Comparison of ENCODE assay signal across 8 cellular contexts in genomic region chr12:22046090-22046967, GRCh38. TPM values are rescaled to one million over a fixed set of nuclear protein-coding genes. Genes with fewer than 3 reads are reported as not detected.
DNase-seq lines count a peak whose midpoint lies in the region; ATAC-seq and TF ChIP-seq lines count a peak whose summit lies in the region.

TSS of gene CMAS (plus strand) at chr12:22046218. CDS start at chr12:22046304, 86 bp downstream.

- no peak for TF ChIP-seq RAD21 in Ishikawa (IDR thresholded peaks at IDR 0.05; ENCODE audit: low read depth)

- no peaks in the 10 kb centered on the region for H3K27me3 Mint-ChIP-seq in activated T-helper 2 cell treated with anti-CD3 and anti-CD28 coated beads, Interferon-gamma antibody, Interleukin-2, Interleukin-4, amounts not matched to agents 10 μg/mL and 5 μg/mL and 100 μg/mL, durations not matched to agents 14 hours and 24 hours and 36 hours (ENCODE audit: low read depth)
- no peaks in the 10 kb centered on the region for H3K27me3 Mint-ChIP-seq in nephron (ENCODE audit: low read depth)
- H3K27me3 Mint-ChIP-seq in stimulated activated naive CD8-positive, alpha-beta T cell treated with anti-CD3 and anti-CD28 coated beads, Interleukin-15, Interleukin-2, amounts not matched to agents 100 ng/mL and 50 ng/mL, for 24 hours = no peaks in the 10 kb centered on the region

- peaks cover 45% of the 10 kb centered on the region for H3K4me1 Mint-ChIP-seq in activated T-helper 2 cell treated with anti-CD3 and anti-CD28 coated beads, Interferon-gamma antibody, Interleukin-2, Interleukin-4, amounts not matched to agents 10 μg/mL and 5 μg/mL and 100 μg/mL, durations not matched to agents 14 hours and 24 hours and 36 hours (ENCODE audit: low read depth)
- peaks cover 30% of the 10 kb centered on the region for H3K4me1 Mint-ChIP-seq in nephron
- peaks cover 48% of the 10 kb centered on the region for H3K4me1 Mint-ChIP-seq in stimulated activated naive CD8-positive, alpha-beta T cell treated with anti-CD3 and anti-CD28 coated beads, Interleukin-15, Interleukin-2, amounts not matched to agents 100 ng/mL and 50 ng/mL, for 24 hours (ENCODE audit: low read depth)

- DNase-seq in DMS79 treated with DMSO at 0.1 percent for 48 hours (lab: John Stamatoyannopoulos, UW) (peak; percentile 68), RPMI7951 (ENCODE audit: low read depth) (peak; percentile 69), fibroblast of pulmonary artery (ENCODE audit: low read depth) (peak; percentile 69)
- DNase-seq in activated T-helper 2 cell treated with anti-CD3 and anti-CD28 coated beads, Interferon-gamma antibody, Interleukin-2, Interleukin-4, amounts not matched to agents 10 μg/mL and 5 μg/mL and 100 μg/mL, durations not matched to agents 14 hours and 24 hours and 36 hours (ENCODE audit: low spot score) = peak; percentile 64

- H3K4me3 Mint-ChIP-seq in activated T-helper 2 cell treated with anti-CD3 and anti-CD28 coated beads, Interferon-gamma antibody, Interleukin-2, Interleukin-4, amounts not matched to agents 10 μg/mL and 5 μg/mL and 100 μg/mL, durations not matched to agents 14 hours and 24 hours and 36 hours (ENCODE audit: low read depth) = peak within 1 kb of the TSS; percentile 95
- peak within 1 kb of the TSS; percentile 95 to 99 (median 97) for H3K4me3 Mint-ChIP-seq in nephron
- peak within 1 kb of the TSS; percentile 93 for H3K4me3 Mint-ChIP-seq in stimulated activated naive CD8-positive, alpha-beta T cell treated with anti-CD3 and anti-CD28 coated beads, Interleukin-15, Interleukin-2, amounts not matched to agents 100 ng/mL and 50 ng/mL, for 24 hours

- ATAC-seq in GM21619 (IDR thresholded peaks at IDR 0.05; ENCODE audit: unreplicated experiment) = peak; percentile 80

- no peak; the same call in 1 of the 2 replicates for TF ChIP-seq EP300 in Ishikawa (IDR thresholded peaks at IDR 0.05; ENCODE audit: borderline replicate concordance)

- TF ChIP-seq CTCF in fibroblast of pulmonary artery (IDR thresholded peaks at IDR 0.05; ENCODE audit: low read length, missing control alignments) (no peak), nephron (IDR thresholded peaks at IDR 0.05; ENCODE audit: unreplicated experiment in 3 of 3) (no peak)

- H3K4me3 ChIP-seq in fibroblast of pulmonary artery (replicated peaks; ENCODE audit: low read depth, low read length) = peak within 1 kb of the TSS; percentile 90

- no peaks in the 10 kb centered on the region for H3K9me3 Mint-ChIP-seq in activated T-helper 2 cell treated with anti-CD3 and anti-CD28 coated beads, Interferon-gamma antibody, Interleukin-2, Interleukin-4, amounts not matched to agents 10 μg/mL and 5 μg/mL and 100 μg/mL, durations not matched to agents 14 hours and 24 hours and 36 hours
- H3K9me3 Mint-ChIP-seq in nephron = no peaks in the 10 kb centered on the region
- no peaks in the 10 kb centered on the region for H3K9me3 Mint-ChIP-seq in stimulated activated naive CD8-positive, alpha-beta T cell treated with anti-CD3 and anti-CD28 coated beads, Interleukin-15, Interleukin-2, amounts not matched to agents 100 ng/mL and 50 ng/mL, for 24 hours

- intact Hi-C loops in activated T-helper 2 cell treated with anti-CD3 and anti-CD28 coated beads, Interferon-gamma antibody, Interleukin-2, Interleukin-4, amounts not matched to agents 10 μg/mL and 5 μg/mL and 100 μg/mL, durations not matched to agents 14 hours and 24 hours and 36 hours (cut with micrococcal nuclease) = loop anchor here (1.0 to 10.0 kb wide), 5 partner anchors 288 to 592 kb away; partner anchors contain the start of genes C2CD5, ETNK1 and ST8SIA1

- H3K27ac Mint-ChIP-seq in activated T-helper 2 cell treated with anti-CD3 and anti-CD28 coated beads, Interferon-gamma antibody, Interleukin-2, Interleukin-4, amounts not matched to agents 10 μg/mL and 5 μg/mL and 100 μg/mL, durations not matched to agents 14 hours and 24 hours and 36 hours = peak within 1 kb of the TSS; percentile 87
- H3K27ac Mint-ChIP-seq in nephron = peak within 1 kb of the TSS; percentile 75 to 96 (median 92)
- peak within 1 kb of the TSS; percentile 82 for H3K27ac Mint-ChIP-seq in stimulated activated naive CD8-positive, alpha-beta T cell treated with anti-CD3 and anti-CD28 coated beads, Interleukin-15, Interleukin-2, amounts not matched to agents 100 ng/mL and 50 ng/mL, for 24 hours

- H3K36me3 Mint-ChIP-seq in activated T-helper 2 cell treated with anti-CD3 and anti-CD28 coated beads, Interferon-gamma antibody, Interleukin-2, Interleukin-4, amounts not matched to agents 10 μg/mL and 5 μg/mL and 100 μg/mL, durations not matched to agents 14 hours and 24 hours and 36 hours (ENCODE audit: low read depth) = peaks cover 21% of the 10 kb centered on the region
- H3K36me3 Mint-ChIP-seq in nephron (ENCODE audit: low read depth) = peaks cover 14% of the 10 kb centered on the region
- H3K36me3 Mint-ChIP-seq in stimulated activated naive CD8-positive, alpha-beta T cell treated with anti-CD3 and anti-CD28 coated beads, Interleukin-15, Interleukin-2, amounts not matched to agents 100 ng/mL and 50 ng/mL, for 24 hours (ENCODE audit: low read depth) = peaks cover 14% of the 10 kb centered on the region

TF ChIP-seq in Ishikawa, 13 proteins besides CTCF, POLR2A, EP300 and RAD21:
- no peak for TF ChIP-seq CEBPB (IDR thresholded peaks at IDR 0.05)
- peak; percentile 88 for TF ChIP-seq EGR1 (IDR thresholded peaks at IDR 0.05)
- peak; percentile 57; the same call in 1 of the 2 replicates for TF ChIP-seq MAX (IDR thresholded peaks at IDR 0.05)
- TF ChIP-seq REST (IDR thresholded peaks at IDR 0.05; ENCODE audit: low read depth) = peak; percentile 71
- TF ChIP-seq TAF1 (IDR thresholded peaks at IDR 0.05; ENCODE audit: low read depth) = peak; percentile 69
- TF ChIP-seq YY1 (IDR thresholded peaks at IDR 0.05; ENCODE audit: low read depth) = peak; percentile 55; the same call in 1 of the 2 replicates
- TF ChIP-seq TCF12 (IDR thresholded peaks at IDR 0.05; ENCODE audit: low read depth) = no peak
TF ChIP-seq in Ishikawa: peak in this region for 5.

RNA-seq across cellular contexts. Expression of gene CMAS, which starts in this region (rescaled TPM):
- 26.0 and 32.0 TPM in 2 replicates for total RNA-seq in RPMI7951 (2014; rRNA removed; shearing (Covaris generic))
- total RNA-seq in activated T-helper 2 cell treated with anti-CD3 and anti-CD28 coated beads, Interferon-gamma antibody, Interleukin-2, Interleukin-4, amounts not matched to agents 10 μg/mL and 5 μg/mL and 100 μg/mL, durations not matched to agents 14 hours and 24 hours and 36 hours = 36.2 and 37.7 TPM in 2 replicates

Comparison
In these comparisons a context has a peak if more than half of its experiments do, and no peak if none do; other contexts are left out.
1. Peak in every context shown above with its lines: DNase-seq, ATAC-seq and H3K4me3 ChIP-seq.